ENCODE assay signal across 20 cellular contexts in genomic region chr17:72287586-72287985, GRCh38.
DNase-seq lines count a peak whose midpoint lies in the region; ATAC-seq and TF ChIP-seq lines count a peak whose summit lies in the region.
"Had no signal": no experiment of that assay in that cellular context is flagged by ENCODE, and none has a peak within 500 bp of the region (broad histone marks: within the 10 kb centered on the region; RNA-seq: fewer than 3 reads in every experiment).

No MANE protein-coding gene starts in this region.

- H3K36me3 ChIP-seq in body of pancreas (replicated peaks in 1 of 2; ENCODE audit: insufficient read depth in 1 of 2, low read depth in 2 of 2) (no peaks in the 10 kb centered on the region), upper lobe of right lung (no peaks in the 10 kb centered on the region)
- no peaks in the 10 kb centered on the region for H3K36me3 ChIP-seq in CD8-positive, alpha-beta memory T cell (ENCODE audit: insufficient read depth, low read length)

- 22 to 52% methylated on average over 3 to 4 of the region's 4 CpGs for WGBS in body of pancreas, 2 donors

- DNase-seq in NCI-H345 (lab: John Stamatoyannopoulos, UW) (peak; percentile 52), NCI-H345 treated with DMSO at 0.1 percent for 48 hours (lab: John Stamatoyannopoulos, UW; ENCODE audit: unreplicated experiment) (no peak), NCI-H2196 treated with DMSO at 0.1 percent for 48 hours (lab: John Stamatoyannopoulos, UW; ENCODE audit: unreplicated experiment) (peak; percentile 73), body of pancreas (peak; percentile 24 to 65 (median 43)), upper lobe of right lung (no peak), NCI-H187 treated with DMSO at 0.1 percent for 48 hours (lab: John Stamatoyannopoulos, UW) (no peak)
- no peak for DNase-seq in CD8-positive, alpha-beta memory T cell
- DNase-seq: activated CD4-positive, CD25-positive, alpha-beta regulatory T cell; activated CD8-positive, alpha-beta memory T cell treated with anti-CD3 and anti-CD28 coated beads for 24 hours; activated naive CD8-positive, alpha-beta T cell treated with anti-CD3 and anti-CD28 coated beads for 36 hours; DMS53; foreskin keratinocyte; kidney glomerular epithelial cell; NCI-H1930; right cardiac atrium; SIG-M5 had no signal

- H3K27me3 ChIP-seq in body of pancreas (no peaks in the 10 kb centered on the region), upper lobe of right lung (peaks cover 3% of the 10 kb centered on the region)
- H3K27me3 ChIP-seq in CD8-positive, alpha-beta memory T cell (ENCODE audit: insufficient read depth, low read length, poor library complexity, severe bottlenecking), result no peaks in the 10 kb centered on the region

- no peaks in the 10 kb centered on the region for H3K4me1 ChIP-seq in body of pancreas
- H3K4me1 ChIP-seq in upper lobe of right lung, result no peaks in the 10 kb centered on the region
- no peaks in the 10 kb centered on the region for H3K4me1 ChIP-seq in CD8-positive, alpha-beta memory T cell (ENCODE audit: insufficient read depth, low read length)
- H3K4me1 ChIP-seq: foreskin keratinocyte had no signal

- no peaks in the 10 kb centered on the region for H3K9me3 ChIP-seq in body of pancreas
- H3K9me3 ChIP-seq in upper lobe of right lung, result no peaks in the 10 kb centered on the region
- no peaks in the 10 kb centered on the region for H3K9me3 ChIP-seq in CD8-positive, alpha-beta memory T cell (ENCODE audit: low read length)

- no peak for TF ChIP-seq POLR2A in body of pancreas (IDR thresholded peaks at IDR 0.05)

- ATAC-seq in body of pancreas (no peak), upper lobe of right lung (peak; percentile 73), HG02870 (IDR thresholded peaks at IDR 0.05; ENCODE audit: unreplicated experiment) (no peak)
- ATAC-seq: foreskin keratinocyte; right cardiac atrium; stimulated activated memory B cell treated with anti-CD40 and anti-IgM and Interleukin-4, amounts not matched to agents 10 μg/mL and 1 μg/mL and 100 μg/mL, for 72 hours had no signal

- no peaks in the 10 kb centered on the region for H3K36me3 Mint-ChIP-seq in CD8-positive, alpha-beta memory T cell
- H3K36me3 Mint-ChIP-seq: activated naive CD8-positive, alpha-beta T cell treated with anti-CD3 and anti-CD28 coated beads for 36 hours; brain; stimulated activated memory B cell treated with anti-CD40 and anti-IgM and Interleukin-4, amounts not matched to agents 10 μg/mL and 1 μg/mL and 100 μg/mL, for 72 hours had no signal

- no peak for TF ChIP-seq CTCF in body of pancreas (IDR thresholded peaks at IDR 0.05)
- no peak for TF ChIP-seq CTCF in upper lobe of right lung (IDR thresholded peaks at IDR 0.05)

- H3K4me3 ChIP-seq in body of pancreas (no peak overlapping the region), upper lobe of right lung (no peak overlapping the region)
- H3K4me3 ChIP-seq in CD8-positive, alpha-beta memory T cell (ENCODE audit: low read length), result no peak overlapping the region

- no peak overlapping the region for H3K27ac Mint-ChIP-seq in CD8-positive, alpha-beta memory T cell
- H3K27ac Mint-ChIP-seq: activated naive CD8-positive, alpha-beta T cell treated with anti-CD3 and anti-CD28 coated beads for 36 hours; brain; dendritic cell treated with granulocyte-macrophage colony-stimulating factor and Interleukin-4, amounts not matched to agents 40 ng/mL and 50 ng/mL, for 4 days; stimulated activated memory B cell treated with anti-CD40 and anti-IgM and Interleukin-4, amounts not matched to agents 10 μg/mL and 1 μg/mL and 100 μg/mL, for 72 hours had no signal

- no peaks in the 10 kb centered on the region for H3K4me1 Mint-ChIP-seq in CD8-positive, alpha-beta memory T cell
- H3K4me1 Mint-ChIP-seq: activated naive CD8-positive, alpha-beta T cell treated with anti-CD3 and anti-CD28 coated beads for 36 hours; brain; stimulated activated memory B cell treated with anti-CD40 and anti-IgM and Interleukin-4, amounts not matched to agents 10 μg/mL and 1 μg/mL and 100 μg/mL, for 72 hours had no signal

- H3K4me3 Mint-ChIP-seq in CD8-positive, alpha-beta memory T cell, result no peak overlapping the region
- H3K4me3 Mint-ChIP-seq: activated naive CD8-positive, alpha-beta T cell treated with anti-CD3 and anti-CD28 coated beads for 36 hours; brain; dendritic cell treated with granulocyte-macrophage colony-stimulating factor and Interleukin-4, amounts not matched to agents 40 ng/mL and 50 ng/mL, for 4 days; stimulated activated memory B cell treated with anti-CD40 and anti-IgM and Interleukin-4, amounts not matched to agents 10 μg/mL and 1 μg/mL and 100 μg/mL, for 72 hours had no signal

- peaks cover 0 to 2% (median 0%) of the 10 kb centered on the region in 5 donors for H3K9me3 Mint-ChIP-seq in CD8-positive, alpha-beta memory T cell
- H3K9me3 Mint-ChIP-seq: activated naive CD8-positive, alpha-beta T cell treated with anti-CD3 and anti-CD28 coated beads for 36 hours; brain; dendritic cell treated with granulocyte-macrophage colony-stimulating factor and Interleukin-4, amounts not matched to agents 40 ng/mL and 50 ng/mL, for 4 days; stimulated activated memory B cell treated with anti-CD40 and anti-IgM and Interleukin-4, amounts not matched to agents 10 μg/mL and 1 μg/mL and 100 μg/mL, for 72 hours had no signal

- POLR2A ChIA-PET in CD8-positive, alpha-beta memory T cell (lab: Charles Lee), result no interaction called here

- H3K27ac ChIP-seq in body of pancreas, result no peak overlapping the region
- H3K27ac ChIP-seq in upper lobe of right lung, result no peak overlapping the region
- H3K27ac ChIP-seq in CD8-positive, alpha-beta memory T cell (ENCODE audit: low read depth, low read length), result no peak overlapping the region
- H3K27ac ChIP-seq: foreskin keratinocyte had no signal

- CTCF ChIA-PET in CD8-positive, alpha-beta memory T cell (lab: Charles Lee), result no interaction called here

- intact Hi-C loops in body of pancreas (cut with DNase I) (no loop called here), upper lobe of right lung (cut with DNase I) (no loop called here)

- no peaks in the 10 kb centered on the region for H3K27me3 Mint-ChIP-seq in CD8-positive, alpha-beta memory T cell
- H3K27me3 Mint-ChIP-seq: activated naive CD8-positive, alpha-beta T cell treated with anti-CD3 and anti-CD28 coated beads for 36 hours; brain; dendritic cell treated with granulocyte-macrophage colony-stimulating factor and Interleukin-4, amounts not matched to agents 40 ng/mL and 50 ng/mL, for 4 days; stimulated activated memory B cell treated with anti-CD40 and anti-IgM and Interleukin-4, amounts not matched to agents 10 μg/mL and 1 μg/mL and 100 μg/mL, for 72 hours had no signal

Comparison
In these comparisons a context has a peak if more than half of its experiments do, and no peak if none do; other contexts are left out.
1. DNase-seq: peak in NCI-H345 (single experiment), NCI-H2196 treated with DMSO at 0.1 percent for 48 hours (single experiment) and body of pancreas (4 of 4); none in NCI-H345 treated with DMSO at 0.1 percent for 48 hours (single experiment), upper lobe of right lung (single experiment), NCI-H187 treated with DMSO at 0.1 percent for 48 hours (single experiment) and CD8-positive, alpha-beta memory T cell (0 of 5).